Comparison of ENCODE assay signal across 8 cellular contexts in the genomic region with DNA sequence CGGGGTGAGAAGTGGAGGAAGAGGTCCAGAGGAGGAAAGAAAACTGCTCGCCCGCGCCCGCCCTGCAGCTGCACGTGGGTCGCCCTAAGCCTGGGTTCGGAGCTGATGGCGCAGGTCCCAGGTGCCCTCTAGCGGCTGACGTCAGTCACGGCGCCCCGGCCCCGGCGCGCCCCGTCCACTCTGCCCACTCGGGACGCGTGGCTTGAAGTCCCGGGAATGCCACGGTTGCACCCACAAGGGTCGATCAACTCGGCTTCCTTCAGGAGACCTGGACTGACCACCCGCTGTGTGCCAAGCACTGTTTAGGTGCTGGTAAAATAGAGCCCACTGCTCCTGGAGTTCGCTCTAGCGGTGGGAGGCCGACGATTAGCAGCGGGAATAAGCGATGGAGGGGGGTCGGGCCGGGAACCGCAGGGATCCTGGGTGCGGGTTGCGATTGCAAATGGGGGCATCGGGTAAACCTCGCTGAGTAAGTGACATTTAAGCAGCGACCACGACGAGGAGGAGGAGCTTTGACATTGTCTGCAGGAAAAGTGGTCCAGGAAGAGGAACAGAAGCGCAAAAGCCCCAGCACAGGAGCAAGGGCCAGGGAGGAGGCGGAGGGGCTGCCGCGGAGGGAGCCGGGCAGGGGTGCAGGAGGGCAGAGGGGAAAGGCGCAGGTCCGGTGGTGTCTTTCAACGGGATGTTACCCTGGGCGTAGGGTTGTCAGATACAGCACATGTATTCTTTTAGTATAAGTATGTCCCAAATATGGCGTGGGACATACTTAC.
A peak's percentile ranks its signal among the peaks of the same experiment; 100 is the strongest.
DNase-seq lines count a peak whose midpoint lies in the region; ATAC-seq and TF ChIP-seq lines count a peak whose summit lies in the region.

No MANE protein-coding gene starts in this region.

- peak; percentile 54 for ATAC-seq in GM21529 (IDR thresholded peaks at IDR 0.05; ENCODE audit: unreplicated experiment)

- peaks cover 20% of the 10 kb centered on the region for H3K4me1 ChIP-seq in KMS-11 (ENCODE audit: low read depth, poor library complexity, severe bottlenecking)

- H3K27ac ChIP-seq in KMS-11 (no peak overlapping the region), RWPE1 (peak overlapping the region; percentile 34), substantia nigra (ENCODE audit: low read depth, low read length, poor library complexity, severe bottlenecking) (no peak overlapping the region)

- no peaks in the 10 kb centered on the region for H3K79me2 ChIP-seq in KMS-11 (ENCODE audit: insufficient read depth, low read depth)

- no peaks in the 10 kb centered on the region for H3K36me3 ChIP-seq in KMS-11 (ENCODE audit: insufficient read depth)

- TF ChIP-seq CTCF in KMS-11 (conservative IDR thresholded peaks at IDR 0.05; ENCODE audit: low read depth, low read length) = peak; percentile 93
- TF ChIP-seq CTCF in RWPE1 (conservative IDR thresholded peaks at IDR 0.05; ENCODE audit: low read depth) = peak; percentile 97

- H4K20me1 ChIP-seq in KMS-11 (ENCODE audit: insufficient read depth) = no peaks in the 10 kb centered on the region

- peak overlapping the region; percentile 16; the same call in 1 of the 2 replicates for H3K9ac ChIP-seq in KMS-11

- no peaks in the 10 kb centered on the region for H3K27me3 ChIP-seq in KMS-11 (ENCODE audit: insufficient read depth, low read depth)

- DNase-seq in DMS53 (lab: John Stamatoyannopoulos, UW) = peak; percentile 87
- peak; percentile 84 for DNase-seq in RWPE1 (ENCODE audit: low spot score)
- peak; percentile 65 for DNase-seq in activated gamma-delta T cell treated with anti-CD3 and anti-CD28 coated beads, Interleukin-2, amount 50 U/mL, for 16 hours (ENCODE audit: low read depth)
- peak; percentile 87 for DNase-seq in germinal center (ENCODE audit: low spot score)
- peak in 54 of 56 donors; percentile 27 to 91 (median 76) for DNase-seq in nucleus accumbens (lab: John Stamatoyannopoulos, UW)
- DNase-seq in substantia nigra (lab: John Stamatoyannopoulos, UW) = peak; percentile 30 to 92 (median 80)

- POLR2A ChIA-PET in RWPE1 (lab: Yijun Ruan, JAX; ENCODE audit: low non-redundant PET) = no interaction called here

- CTCF ChIA-PET in RWPE1 (lab: Yijun Ruan, JAX) = interaction anchor here (0.5 to 2.1 kb wide), 18 partner anchors 13 to 251 kb away, joined by 3 to 11 read pairs (median 3); no protein-coding TSS in a partner anchor

- H3K4me3 ChIP-seq in KMS-11 (IDR thresholded peaks at IDR 0.05; ENCODE audit: insufficient read depth, low read depth, low read length) = no peak overlapping the region

- peak overlapping the region; percentile 70 for H3K4me2 ChIP-seq in KMS-11

- H2AFZ ChIP-seq in KMS-11 (ENCODE audit: low read depth) = peak overlapping the region; percentile 93
